9 cellular contexts compared by ENCODE assay signal in genomic region chr15:28096720-28097431, GRCh38. TPM values are rescaled to one million over a fixed set of nuclear protein-coding genes. Genes with fewer than 3 reads are reported as not detected.
DNase-seq lines count a peak whose midpoint lies in the region; ATAC-seq and TF ChIP-seq lines count a peak whose summit lies in the region.
"Had no signal": no experiment of that assay in that cellular context is flagged by ENCODE, and none has a peak within 500 bp of the region (broad histone marks: within the 10 kb centered on the region; RNA-seq: fewer than 3 reads in every experiment).

No MANE protein-coding gene starts in this region.

- H3K4me1 ChIP-seq in IMR-90 (ENCODE audit: control insufficient read depth, insufficient read depth, low read length) (peaks cover 2% of the 10 kb centered on the region; the same call in 1 of the 2 replicates), ectodermal cell (ENCODE audit: control insufficient read depth, insufficient read depth, low read length) (peaks cover 19% of the 10 kb centered on the region)

- H3K27me3 ChIP-seq in AG04450 (ENCODE audit: control insufficient read depth, insufficient read depth, low read length) (peaks cover 57% of the 10 kb centered on the region), IMR-90 (ENCODE audit: control insufficient read depth, insufficient read depth, low read length) (peaks cover 57% of the 10 kb centered on the region), ectodermal cell (ENCODE audit: control insufficient read depth, insufficient read depth, low read length, poor library complexity, severe bottlenecking) (peaks cover 96% of the 10 kb centered on the region)

- no peak for TF ChIP-seq RAD21 in IMR-90 (IDR thresholded peaks at IDR 0.05; ENCODE audit: low read length)

- TF ChIP-seq CTCF in AG04450 (IDR thresholded peaks at IDR 0.05; ENCODE audit: low read depth, low read length), result no peak
- TF ChIP-seq CTCF in IMR-90 (conservative IDR thresholded peaks at IDR 0.05; ENCODE audit: low read depth, low read length), result no peak

- no TSS peak for BruUV-seq in IMR-90 (replicated peaks; lab: Mats Ljungman, UMichigan)

- peaks cover 36 to 80% (median 59%) of the 10 kb centered on the region in 5 donors for H3K27me3 Mint-ChIP-seq in naive thymus-derived CD8-positive, alpha-beta T cell

- H4K91ac ChIP-seq in IMR-90 (ENCODE audit: insufficient read depth, low read depth, low read length), result no peak overlapping the region

- H2BK5ac ChIP-seq in IMR-90 (ENCODE audit: low read depth, low read length, poor library complexity, severe bottlenecking), result no peak overlapping the region

- H4K5ac ChIP-seq in IMR-90 (ENCODE audit: low read depth, low read length), result no peak overlapping the region

- no peak overlapping the region for H3K56ac ChIP-seq in IMR-90 (ENCODE audit: extremely low read depth, insufficient read depth, low read length)

- H2BK120ac ChIP-seq in IMR-90 (ENCODE audit: low read depth, low read length), result no peak overlapping the region

- WGBS in IMR-90 (ENCODE audit: extremely low coverage in 2 of 2, insufficient read length in 1 of 2), 2 experiments, result 5% methylated on average over 22 of the region's 70 CpGs; no CpG with 5 or more reads in 1 of the 2 experiments
- 2% methylated on average over 70 of the region's 70 CpGs for WGBS in ectodermal cell, 2 experiments

- intact Hi-C loops in IMR-90 (cut with micrococcal nuclease), result no loop called here

- H2BK20ac ChIP-seq in IMR-90 (ENCODE audit: low read depth, low read length), result no peak overlapping the region

- H2AK9ac ChIP-seq in IMR-90 (replicated peaks; ENCODE audit: low read depth, low read length, poor library complexity), result no peak overlapping the region

- H3K4me3 ChIP-seq in AG04450 (ENCODE audit: low read depth, low read length) (peak overlapping the region; percentile 58), IMR-90 (ENCODE audit: insufficient read depth, low read depth, low read length) (peak overlapping the region; percentile 41), ectodermal cell (ENCODE audit: insufficient read depth, low read depth, low read length) (peak overlapping the region; percentile 39)

- H3K9ac ChIP-seq in IMR-90 (ENCODE audit: low read depth, low read length), result no peak overlapping the region

- CTCF ChIA-PET in AG04450 (lab: Charles Lee), result interaction anchor here (2.8 kb wide), 2 partner anchors 11 to 27 kb away, joined by 7 to 11 read pairs; no protein-coding TSS in a partner anchor
- CTCF ChIA-PET in IMR-90 (lab: Yijun Ruan, JAX), result no interaction called here

- peak overlapping the region; percentile 95 for H2AFZ ChIP-seq in IMR-90 (replicated peaks; ENCODE audit: low read length, poor library complexity)

- TF ChIP-seq POLR2A in IMR-90 (IDR thresholded peaks at IDR 0.05; ENCODE audit: low read depth, low read length), result no peak

- DNase-seq in AG04450 (ENCODE audit: low read depth, low spot score) (no peak), IMR-90 (no peak), NCI-H2081 (lab: John Stamatoyannopoulos, UW) (no peak), C1 segment of cervical spinal cord (lab: John Stamatoyannopoulos, UW) (no peak)
- peak in 1 of 10 donors; percentile 12 for DNase-seq in naive thymus-derived CD8-positive, alpha-beta T cell

- in situ Hi-C loops in IMR-90 (cut with MboI; ENCODE audit: low sequenced_read_pairs), result no loop called here

- H3K14ac ChIP-seq in IMR-90 (replicated peaks; ENCODE audit: low read depth, low read length), result no peak overlapping the region

- H3K9me3 Mint-ChIP-seq in naive thymus-derived CD8-positive, alpha-beta T cell, result peaks cover 0 to 9% (median 2%) of the 10 kb centered on the region in 9 donors

- H3K27ac Mint-ChIP-seq in naive thymus-derived CD8-positive, alpha-beta T cell, result no peak overlapping the region

- no peak overlapping the region for H3K4ac ChIP-seq in IMR-90 (ENCODE audit: low read depth, low read length)

- no peak overlapping the region for H3K18ac ChIP-seq in IMR-90 (ENCODE audit: low read depth, low read length)

- peaks cover 3% of the 10 kb centered on the region; the same call in 1 of the 2 replicates for H3K9me3 ChIP-seq in AG04450 (ENCODE audit: control insufficient read depth, insufficient read depth, low read length)
- H3K9me3 ChIP-seq in IMR-90 (ENCODE audit: control insufficient read depth, insufficient read depth, low read length), result no peaks in the 10 kb centered on the region
- no peaks in the 10 kb centered on the region for H3K9me3 ChIP-seq in ectodermal cell (ENCODE audit: control insufficient read depth, low read length)

- H3K4me1 Mint-ChIP-seq in naive thymus-derived CD8-positive, alpha-beta T cell, result peaks cover 26 to 44% (median 33%) of the 10 kb centered on the region in 4 donors

- H3K36me3 Mint-ChIP-seq in naive thymus-derived CD8-positive, alpha-beta T cell, result peaks cover 0 to 14% (median 0%) of the 10 kb centered on the region in 3 donors

- no peak overlapping the region for H2AK5ac ChIP-seq in IMR-90 (ENCODE audit: low read depth, low read length)

- H3K36me3 ChIP-seq in IMR-90 (ENCODE audit: control insufficient read depth, insufficient read depth, low read length) (no peaks in the 10 kb centered on the region), ectodermal cell (ENCODE audit: control insufficient read depth, insufficient read depth, low read length) (no peaks in the 10 kb centered on the region)

- H3K27ac ChIP-seq in AG04450 (ENCODE audit: low read depth, low read length), result no peak overlapping the region
- no peak overlapping the region for H3K27ac ChIP-seq in IMR-90 (ENCODE audit: insufficient read depth, low read length)
- no peak overlapping the region for H3K27ac ChIP-seq in ectodermal cell (ENCODE audit: insufficient read depth, low read depth, low read length, poor library complexity, severe bottlenecking)

- POLR2A ChIA-PET in AG04450 (lab: Yijun Ruan, JAX), result no interaction called here
- POLR2A ChIA-PET in IMR-90 (lab: Charles Lee; ENCODE audit: unreplicated experiment), result no interaction called here
- POLR2A ChIA-PET in naive thymus-derived CD8-positive, alpha-beta T cell (lab: Charles Lee), result no interaction called here

- H3K9me1 ChIP-seq in IMR-90 (ENCODE audit: insufficient read depth, low read length), result no peaks in the 10 kb centered on the region

- peak overlapping the region; percentile 76 to 92 (median 90) for H3K4me3 Mint-ChIP-seq in naive thymus-derived CD8-positive, alpha-beta T cell

- H3K23ac ChIP-seq in IMR-90 (ENCODE audit: low read depth, low read length), result no peak overlapping the region

- H3K4me2 ChIP-seq in IMR-90 (ENCODE audit: low read depth, low read length), result peak overlapping the region; percentile 84

- no peaks in the 10 kb centered on the region for H3K79me1 ChIP-seq in IMR-90 (ENCODE audit: low read depth in 1 of 2, low read length in 2 of 2)

- ATAC-seq in IMR-90 (ENCODE audit: low read depth), result peak; percentile 5
- ATAC-seq in naive thymus-derived CD8-positive, alpha-beta T cell, result no peak
- no peak for ATAC-seq in GM21825 (IDR thresholded peaks at IDR 0.05; ENCODE audit: unreplicated experiment)
- no peak for ATAC-seq in HG02970 (IDR thresholded peaks at IDR 0.05; ENCODE audit: low FRiP score, unreplicated experiment)

- dilution Hi-C loops in IMR-90 (cut with HindIII; ENCODE audit: low sequenced_read_pairs, unreplicated experiment), result no loop called here

- no peak overlapping the region for H4K8ac ChIP-seq in IMR-90 (ENCODE audit: low read depth in 2 of 2, low read length in 2 of 2)

- no peak overlapping the region for H2BK15ac ChIP-seq in IMR-90 (ENCODE audit: low read depth, low read length)

- no peaks in the 10 kb centered on the region for H4K20me1 ChIP-seq in IMR-90 (ENCODE audit: insufficient read depth, low read length)

TF ChIP-seq in IMR-90, 13 proteins besides CTCF, POLR2A, EP300 and RAD21 (continues in another document):
- TF ChIP-seq MAFK (IDR thresholded peaks at IDR 0.05; ENCODE audit: low read depth, low read length), result no peak
- TF ChIP-seq, protein P1, sequence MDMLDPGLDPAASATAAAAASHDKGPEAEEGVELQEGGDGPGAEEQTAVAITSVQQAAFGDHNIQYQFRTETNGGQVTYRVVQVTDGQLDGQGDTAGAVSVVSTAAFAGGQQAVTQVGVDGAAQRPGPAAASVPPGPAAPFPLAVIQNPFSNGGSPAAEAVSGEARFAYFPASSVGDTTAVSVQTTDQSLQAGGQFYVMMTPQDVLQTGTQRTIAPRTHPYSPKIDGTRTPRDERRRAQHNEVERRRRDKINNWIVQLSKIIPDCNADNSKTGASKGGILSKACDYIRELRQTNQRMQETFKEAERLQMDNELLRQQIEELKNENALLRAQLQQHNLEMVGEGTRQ (IDR thresholded peaks at IDR 0.05; ENCODE audit: low read depth, low read length), result no peak
- TF ChIP-seq MAZ (IDR thresholded peaks at IDR 0.05; ENCODE audit: borderline replicate concordance, low read depth, low read length), result no peak
- TF ChIP-seq RFX5 (IDR thresholded peaks at IDR 0.05; ENCODE audit: low read depth, low read length), result no peak
- TF ChIP-seq RCOR1 (IDR thresholded peaks at IDR 0.05; ENCODE audit: insufficient replicate concordance, low read length), result no peak
- no peak for TF ChIP-seq CEBPB (IDR thresholded peaks at IDR 0.05; ENCODE audit: low read depth, low read length)
- no peak for TF ChIP-seq NFE2L2 (IDR thresholded peaks at IDR 0.05; ENCODE audit: low read depth, low read length)
- TF ChIP-seq BHLHE40 (IDR thresholded peaks at IDR 0.05; ENCODE audit: low read depth, low read length), result no peak
- no peak for TF ChIP-seq SMC3 (IDR thresholded peaks at IDR 0.05; ENCODE audit: low read depth, low read length)
- TF ChIP-seq, protein P2, sequence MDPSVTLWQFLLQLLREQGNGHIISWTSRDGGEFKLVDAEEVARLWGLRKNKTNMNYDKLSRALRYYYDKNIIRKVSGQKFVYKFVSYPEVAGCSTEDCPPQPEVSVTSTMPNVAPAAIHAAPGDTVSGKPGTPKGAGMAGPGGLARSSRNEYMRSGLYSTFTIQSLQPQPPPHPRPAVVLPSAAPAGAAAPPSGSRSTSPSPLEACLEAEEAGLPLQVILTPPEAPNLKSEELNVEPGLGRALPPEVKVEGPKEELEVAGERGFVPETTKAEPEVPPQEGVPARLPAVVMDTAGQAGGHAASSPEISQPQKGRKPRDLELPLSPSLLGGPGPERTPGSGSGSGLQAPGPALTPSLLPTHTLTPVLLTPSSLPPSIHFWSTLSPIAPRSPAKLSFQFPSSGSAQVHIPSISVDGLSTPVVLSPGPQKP (IDR thresholded peaks at IDR 0.05; ENCODE audit: borderline replicate concordance, low read depth, low read length), result no peak
- TF ChIP-seq FOS (IDR thresholded peaks at IDR 0.05; ENCODE audit: low read depth, low read length), result no peak
- TF ChIP-seq MXI1 (IDR thresholded peaks at IDR 0.05; ENCODE audit: borderline replicate concordance, low read depth, low read length), result no peak

RNA-seq across cellular contexts. Expression of gene OCA2, which starts 2.2 kb away (rescaled TPM):
- polyA plus RNA-seq in AG04450 (2011; rRNA removed), result not detected in 2 replicates
- polyA minus RNA-seq in AG04450 (2011; rRNA and poly(A)+ RNA removed), result not detected in 2 replicates
- total RNA-seq in IMR-90 (2012; rRNA removed), result under 0.01 TPM in 1 of 2 replicates, not detected in the other
- 0.03 TPM in 1 of 2 replicates, not detected in the other for polyA plus RNA-seq in IMR-90 (2012; rRNA removed)
- not detected in 2 replicates for polyA plus RNA-seq in IMR-90 (2012; cell fraction: cytosol; rRNA removed)
- polyA plus RNA-seq in IMR-90 (2012; cell fraction: nucleus; rRNA removed; ENCODE audit: low replicate concordance), result not detected in 2 replicates
- 0.61 TPM for polyA plus RNA-seq in ectodermal cell (2013, experiment 1 of 4)
- 0.73 TPM for polyA plus RNA-seq in ectodermal cell (2013, experiment 2 of 4)
- 0.64 TPM for polyA plus RNA-seq in ectodermal cell (2013, experiment 3 of 4)
- 0.89 TPM for polyA plus RNA-seq in ectodermal cell (2013, experiment 4 of 4)
- not detected for total RNA-seq in naive thymus-derived CD8-positive, alpha-beta T cell
- not detected for polyA plus RNA-seq in naive thymus-derived CD8-positive, alpha-beta T cell
- total RNA-seq: T-helper 1 cell treated with Interleukin-12 subunit alpha and Interleukin-12 subunit beta and Interleukin-4 antibody, amounts not matched to agents 30 ng/mL and 1 ng/mL, for 36 hours had no signal
